Comparison of ENCODE assay signal across 1 cellular context in genomic region chr14:70045715-70046535, GRCh38.
TF ChIP-seq lines count a peak whose summit lies in the region.

No MANE protein-coding gene starts in this region.

TF ChIP-seq in H1, 55 proteins besides CTCF, POLR2A, EP300 and RAD21 (continued from another document):
- 0 out of 2 replicates have a peak, but pooled peaks have one; percentile 14 for TF ChIP-seq ATF3 (IDR thresholded peaks at IDR 0.05; ENCODE audit: insufficient read depth, low read depth, low read length)
- TF ChIP-seq CBX8 (IDR thresholded peaks at IDR 0.05; ENCODE audit: borderline replicate concordance, low read depth, low read length), result no peak
- TF ChIP-seq NRF1 (IDR thresholded peaks at IDR 0.05; ENCODE audit: low read depth, low read length), result no peak
- TF ChIP-seq TCF12 (IDR thresholded peaks at IDR 0.05; ENCODE audit: low read depth, low read length), result no peak
- peak; percentile 67 for TF ChIP-seq CREB1 (IDR thresholded peaks at IDR 0.05)
- TF ChIP-seq RNF2 (IDR thresholded peaks at IDR 0.05; ENCODE audit: borderline replicate concordance, low read depth, low read length, missing control alignments, poor library complexity, severe bottlenecking), result no peak
- TF ChIP-seq POU5F1 (IDR thresholded peaks at IDR 0.05; ENCODE audit: low read depth, low read length), result no peak
- 0 out of 2 replicates have a peak, but pooled peaks have one; percentile 61 for TF ChIP-seq GTF2F1 (IDR thresholded peaks at IDR 0.05; ENCODE audit: borderline replicate concordance, low read depth, low read length)
- no peak for TF ChIP-seq KDM4A (IDR thresholded peaks at IDR 0.05; ENCODE audit: low read depth, low read length, severe bottlenecking)
- TF ChIP-seq NANOG (IDR thresholded peaks at IDR 0.05; ENCODE audit: insufficient read depth, low read depth, low read length, poor library complexity, severe bottlenecking), result no peak
- peak; percentile 76 for TF ChIP-seq E2F6 (IDR thresholded peaks at IDR 0.05)
- no peak for TF ChIP-seq HDAC2 (IDR thresholded peaks at IDR 0.05; ENCODE audit: borderline replicate concordance in 1 of 2, low read depth in 2 of 2, low read length in 2 of 2)
- TF ChIP-seq MAFK (IDR thresholded peaks at IDR 0.05; ENCODE audit: low read depth, low read length), result no peak
- TF ChIP-seq CHD1 (IDR thresholded peaks at IDR 0.05; ENCODE audit: low read depth, low read length), result no peak
- TF ChIP-seq MAX (IDR thresholded peaks at IDR 0.05), result peak; percentile 99
- TF ChIP-seq CBX5 (IDR thresholded peaks at IDR 0.05; ENCODE audit: low read depth, low read length), result no peak
- no peak for TF ChIP-seq ATF2 (IDR thresholded peaks at IDR 0.05; ENCODE audit: low read length)
- TF ChIP-seq SAP30 (IDR thresholded peaks at IDR 0.05; ENCODE audit: insufficient read depth, insufficient replicate concordance, low read length), result no peak
- no peak for TF ChIP-seq CHD7 (IDR thresholded peaks at IDR 0.05; ENCODE audit: insufficient replicate concordance, low read length)
- no peak for TF ChIP-seq SP4 (IDR thresholded peaks at IDR 0.05; ENCODE audit: low read length)
- TF ChIP-seq ASH2L (IDR thresholded peaks at IDR 0.05; ENCODE audit: low read length), result peak; percentile 26
